ENCODE assay signal across 13 cellular contexts in genomic region chr10:104276192-104276591, GRCh38. TPM values are rescaled to one million over a fixed set of nuclear protein-coding genes. Genes with fewer than 3 reads are reported as not detected.
DNase-seq lines count a peak whose midpoint lies in the region; ATAC-seq and TF ChIP-seq lines count a peak whose summit lies in the region.
"Had no signal": no experiment of that assay in that cellular context is flagged by ENCODE, and none has a peak within 500 bp of the region (broad histone marks: within the 10 kb centered on the region; RNA-seq: fewer than 3 reads in every experiment).

No MANE protein-coding gene starts in this region.

- WGBS in heart right ventricle, 2 donors = 60 to 61% methylated on average over 1 of the region's 1 CpG

- H3K4me3 ChIP-seq in HCT116 (replicated peaks in 1 of 2; ENCODE audit: low read depth in 1 of 2, low read length in 2 of 2) = peak overlapping the region; percentile 77 to 79
- H3K4me3 ChIP-seq in PC-3 (ENCODE audit: low read length) = no peak overlapping the region
- H3K4me3 ChIP-seq in endocrine pancreas (ENCODE audit: control insufficient read depth, insufficient read depth, low read length) = peak overlapping the region; percentile 74
- H3K4me3 ChIP-seq in heart right ventricle = no peak overlapping the region

- ATAC-seq in HCT116 = no peak
- ATAC-seq in PC-3 = no peak
- no peak for ATAC-seq in heart right ventricle
- ATAC-seq: CD8-positive, alpha-beta T cell had no signal

- RAD21 ChIA-PET in HCT116 (lab: Charles Lee; ENCODE audit: low non-redundant PET in 1 of 2, low total read pairs in 2 of 2, uncharacterized antibody in 2 of 2, unreplicated experiment in 2 of 2) = no interaction called here

- CTCF ChIA-PET in HCT116 (lab: Charles Lee) = interaction anchor here (2.4 to 6.7 kb wide), 5 partner anchors 9 to 388 kb away, joined by 18 to 106 read pairs (median 48); partner anchors contain the start of gene CFAP58
- CTCF ChIA-PET in PC-3 (lab: Charles Lee) = no interaction called here

- H3K27ac ChIP-seq in HCT116 (ENCODE audit: low read depth, low read length) (no peak overlapping the region), PC-3 (ENCODE audit: low read length) (no peak overlapping the region), heart right ventricle (no peak overlapping the region)

- no peaks in the 10 kb centered on the region for H4K20me1 ChIP-seq in HCT116 (ENCODE audit: insufficient read depth)
- H4K20me1 ChIP-seq in PC-3 (ENCODE audit: low read length) = no peaks in the 10 kb centered on the region

- no peak for TF ChIP-seq POLR2A in HCT116 (IDR thresholded peaks at IDR 0.05; ENCODE audit: borderline replicate concordance, extremely low read depth, insufficient read depth, insufficient read length)

- no peaks in the 10 kb centered on the region for H3F3A ChIP-seq in PC-3 (ENCODE audit: low read length, unreplicated experiment)

- peaks cover 31 to 32% of the 10 kb centered on the region in 2 experiments; a peak in 3 of 4 replicates for H3K36me3 ChIP-seq in HCT116 (ENCODE audit: control insufficient read depth in 1 of 2, insufficient read depth in 2 of 2, low read length in 2 of 2)
- no peaks in the 10 kb centered on the region for H3K36me3 ChIP-seq in PC-3 (ENCODE audit: low read depth, low read length)
- H3K36me3 ChIP-seq in endocrine pancreas (ENCODE audit: control insufficient read depth, insufficient read depth, low read length) = peaks cover 4% of the 10 kb centered on the region
- no peaks in the 10 kb centered on the region for H3K36me3 ChIP-seq in heart right ventricle

- peak overlapping the region; percentile 87 for H3K4me2 ChIP-seq in HCT116 (ENCODE audit: low read length)
- H3K4me2 ChIP-seq in PC-3 (ENCODE audit: low read length) = peak overlapping the region; percentile 84; the same call in 1 of the 2 replicates

- H3K27me3 ChIP-seq in HCT116 (ENCODE audit: insufficient read depth, low read length) = no peaks in the 10 kb centered on the region
- no peaks in the 10 kb centered on the region for H3K27me3 ChIP-seq in PC-3 (ENCODE audit: low read length)
- H3K27me3 ChIP-seq in endocrine pancreas (ENCODE audit: control insufficient read depth, insufficient read depth, low read length) = no peaks in the 10 kb centered on the region
- H3K27me3 ChIP-seq in heart right ventricle = peaks cover 0 to 25% (median 8%) of the 10 kb centered on the region in 7 donors

- H3K9ac ChIP-seq in HCT116 (ENCODE audit: low read length) = peak overlapping the region; percentile 88
- no peak overlapping the region for H3K9ac ChIP-seq in PC-3 (ENCODE audit: low read length)
- no peak overlapping the region for H3K9ac ChIP-seq in endocrine pancreas (ENCODE audit: control insufficient read depth, insufficient read depth, low read length)

- H2AFZ ChIP-seq in HCT116 (ENCODE audit: low read depth, low read length, poor library complexity, severe bottlenecking) (no peak overlapping the region), PC-3 (ENCODE audit: low read length) (no peak overlapping the region)

- H3K9me2 ChIP-seq in HCT116 (ENCODE audit: insufficient read depth) = no peaks in the 10 kb centered on the region; the same call in 1 of the 2 replicates
- no peaks in the 10 kb centered on the region for H3K9me2 ChIP-seq in PC-3 (replicated peaks; ENCODE audit: low read length)

- H3K4me1 ChIP-seq in HCT116 (ENCODE audit: control insufficient read depth in 1 of 2, insufficient read depth in 2 of 2, low read length in 2 of 2) = peaks cover 12 to 19% of the 10 kb centered on the region in 2 experiments
- peaks cover 17% of the 10 kb centered on the region for H3K4me1 ChIP-seq in PC-3 (ENCODE audit: insufficient read depth, low read length)
- H3K4me1 ChIP-seq in endocrine pancreas (ENCODE audit: control insufficient read depth, insufficient read depth, low read length) = peaks cover 11% of the 10 kb centered on the region
- peaks cover 0 to 8% (median 4%) of the 10 kb centered on the region in 9 donors for H3K4me1 ChIP-seq in heart right ventricle

- BruUV-seq in HCT116 (replicated peaks; lab: Mats Ljungman, UMichigan) = no TSS peak
- BruUV-seq in PC-3 (replicated peaks; lab: Mats Ljungman, UMichigan) = no TSS peak

- TF ChIP-seq CTCF in HCT116 (IDR thresholded peaks at IDR 0.05 in 2 of 3, conservative IDR thresholded peaks at IDR 0.05 in 1 of 3; ENCODE audit: borderline replicate concordance in 1 of 3, insufficient read depth in 1 of 3, low read depth in 2 of 3, low read length in 2 of 3) (no peak), PC-3 (conservative IDR thresholded peaks at IDR 0.05; ENCODE audit: low read depth, low read length) (no peak), heart right ventricle (IDR thresholded peaks at IDR 0.05) (no peak), GM10266 (IDR thresholded peaks at IDR 0.05; ENCODE audit: control insufficient read depth, insufficient read depth, low read depth, missing control alignments) (no peak)

- no peak for TF ChIP-seq RAD21 in HCT116 (IDR thresholded peaks at IDR 0.05; ENCODE audit: low read depth)

- no peak for DNase-seq in HCT116 (ENCODE audit: low read depth, low spot score)
- no peak for DNase-seq in PC-3
- no peak for DNase-seq in heart right ventricle
- no peak for DNase-seq in NCI-H226
- DNase-seq in GM10266 (ENCODE audit: extremely low spot score) = no peak
- DNase-seq: CD8-positive, alpha-beta T cell; COR-L47; DMS153; DMS79 treated with DMSO at 0.1 percent for 48 hours; EL; HCEC 1CT had no signal

- peaks cover 59% of the 10 kb centered on the region for H3K79me2 ChIP-seq in HCT116 (ENCODE audit: insufficient read depth, low read length)
- H3K79me2 ChIP-seq in PC-3 (ENCODE audit: low read length) = 0 out of 2 replicates have a peak, but pooled peaks cover 12% of the 10 kb centered on the region

- H3K9me3 ChIP-seq in HCT116 (ENCODE audit: control insufficient read depth in 1 of 2, insufficient read depth in 1 of 2, low read depth in 1 of 2, low read length in 2 of 2) (no peaks in the 10 kb centered on the region), PC-3 (ENCODE audit: low read length) (no peaks in the 10 kb centered on the region), endocrine pancreas (ENCODE audit: control insufficient read depth, low read length) (no peaks in the 10 kb centered on the region), heart right ventricle (no peaks in the 10 kb centered on the region)

- intact Hi-C loops in HCT116 (cut with micrococcal nuclease) = no loop called here
- intact Hi-C loops in PC-3 (cut with micrococcal nuclease) = no loop called here
- intact Hi-C loops in heart right ventricle (cut with DNase I) = no loop called here

- POLR2A ChIA-PET in HCT116 (lab: Charles Lee) (interaction anchor here (2.4 to 2.5 kb wide), 2 partner anchors 154 to 231 kb away, joined by 9 to 10 read pairs; partner anchors contain the start of gene SFR1), PC-3 (lab: Charles Lee; ENCODE audit: unreplicated experiment) (no interaction called here)

TF ChIP-seq in HCT116, 20 proteins besides CTCF, POLR2A, EP300 and RAD21 (continues in another document):
- TF ChIP-seq REST (IDR thresholded peaks at IDR 0.05; ENCODE audit: low read depth) = no peak
- no peak for TF ChIP-seq ZFX (IDR thresholded peaks at IDR 0.05)
- TF ChIP-seq CBX3 (IDR thresholded peaks at IDR 0.05; ENCODE audit: low read depth) = no peak
- no peak for TF ChIP-seq EZH2phosphoT487 (IDR thresholded peaks at IDR 0.05; ENCODE audit: borderline replicate concordance)
- TF ChIP-seq TCF7L2 (IDR thresholded peaks at IDR 0.05; ENCODE audit: borderline replicate concordance, extremely low read depth, insufficient read depth, insufficient read length) = no peak
- TF ChIP-seq ELF1 (IDR thresholded peaks at IDR 0.05; ENCODE audit: borderline replicate concordance, low read depth) = no peak
- TF ChIP-seq YY1 (IDR thresholded peaks at IDR 0.05; ENCODE audit: extremely low read depth, insufficient replicate concordance, low read depth, low read length) = no peak
- no peak for TF ChIP-seq MAX (IDR thresholded peaks at IDR 0.05)

RNA-seq across cellular contexts. Expression of gene GSTO2, which starts 7.2 kb away (rescaled TPM):
- total RNA-seq in HCT116 (2021; ENCODE audit: unreplicated experiment) (115 TPM), PC-3 (2014; rRNA removed) (8.1 and 13.8 TPM in 2 replicates), heart right ventricle (1 to 10 TPM in 4 of 10 donors, under 1 TPM in 6; 0.57 to 1.6 (median 0.97) TPM)
- polyA plus RNA-seq in HCT116 (2012) = 104 and 131 TPM in 2 replicates
- under 1 TPM; 0.25 to 0.51 TPM for polyA plus RNA-seq in heart right ventricle
- total RNA-seq: H4 had no signal

RNA-seq across cellular contexts. Expression of gene GSTO1, which starts 21.5 kb away (rescaled TPM):
- total RNA-seq in HCT116 (2021; ENCODE audit: unreplicated experiment) = 179 TPM
- polyA plus RNA-seq in HCT116 (2012) = 130 and 156 TPM in 2 replicates
- 38.2 and 46.0 TPM in 2 replicates for total RNA-seq in PC-3 (2014; rRNA removed)
- 100 to 1,000 TPM; 161 to 372 (median 220) TPM for total RNA-seq in heart right ventricle
- 100 to 1,000 TPM; 339 to 570 TPM for polyA plus RNA-seq in heart right ventricle

RNA-seq across cellular contexts. Expression of gene CFAP43, which starts 44.0 kb away (rescaled TPM):
- total RNA-seq in HCT116 (2021; ENCODE audit: unreplicated experiment) = 4.0 TPM
- polyA plus RNA-seq in HCT116 (2012) = 0.65 and 1.5 TPM in 2 replicates
- total RNA-seq in PC-3 (2014; rRNA removed) = 0.17 and 0.44 TPM in 2 replicates
- total RNA-seq in heart right ventricle = under 1 TPM in 4 of 10 donors, not detected in 6; 0.09 to 0.15 (median 0.12) TPM
- polyA plus RNA-seq in heart right ventricle = under 1 TPM; 0.06 to 0.37 TPM
- total RNA-seq: CD8-positive, alpha-beta T cell had no signal

Comparison
In these comparisons a context has a peak if more than half of its experiments do, and no peak if none do; other contexts are left out.
1. H3K4me3 ChIP-seq: peak in HCT116 (2 of 2) and endocrine pancreas (single experiment); none in PC-3 (single experiment) and heart right ventricle (0 of 10).